In the genomic region with DNA sequence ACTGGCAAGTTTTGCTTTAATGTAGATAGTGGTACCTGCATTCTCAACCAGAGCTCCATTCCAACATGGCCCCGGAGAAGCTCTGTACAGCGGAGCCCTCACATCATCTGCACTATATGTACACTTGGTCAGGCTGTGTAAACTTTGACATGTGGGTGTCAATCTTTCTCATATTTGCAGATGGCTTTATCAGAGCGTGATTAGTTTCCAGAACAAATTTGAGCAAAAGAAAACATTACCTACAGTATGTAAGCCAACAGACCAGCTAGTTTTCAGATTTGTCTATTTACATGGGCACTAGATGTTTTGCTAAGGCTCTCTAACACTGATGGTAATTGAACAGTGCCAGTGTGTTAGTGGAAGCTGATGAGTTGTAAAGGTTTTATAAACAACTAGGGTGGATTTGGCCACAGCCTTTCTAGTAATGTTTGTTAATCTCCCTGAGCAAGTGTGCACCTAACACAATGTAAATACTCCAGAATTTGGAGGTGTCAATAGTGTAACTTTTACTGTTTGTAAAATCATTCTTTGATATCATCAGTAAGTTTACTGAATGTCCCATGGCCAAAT, we compare ENCODE assay signal across 13 cellular contexts.
A peak's percentile ranks its signal among the peaks of the same experiment; 100 is the strongest.
DNase-seq lines count a peak whose midpoint lies in the region; ATAC-seq, FAIRE-seq and TF ChIP-seq lines count a peak whose summit lies in the region.
"Had no signal": no experiment of that assay in that cellular context is flagged by ENCODE, and none has a peak within 500 bp of the region (broad histone marks: within the 10 kb centered on the region; RNA-seq: fewer than 3 reads in every experiment).

No MANE protein-coding gene starts in this region.

- H3K27me3 Mint-ChIP-seq in natural killer cell treated with Interleukin-12 subunit alpha and Interleukin-12 subunit beta and Interleukin-15 and Interleukin-18, amount 100 ng/mL, for 72 hours = peaks cover 0 to 2% of the 10 kb centered on the region in 2 donors
- H3K27me3 Mint-ChIP-seq: CD4-positive, alpha-beta memory T cell had no signal

- no peaks in the 10 kb centered on the region for H3K36me3 ChIP-seq in HepG2 (replicated peaks in 1 of 2; ENCODE audit: control insufficient read depth in 1 of 2, insufficient read depth in 2 of 2, low read length in 2 of 2)
- H3K36me3 ChIP-seq: BE2C had no signal

- ATAC-seq in HepG2 = peak; percentile 70
- ATAC-seq in natural killer cell treated with Interleukin-12 subunit alpha and Interleukin-12 subunit beta and Interleukin-15 and Interleukin-18, amount 100 ng/mL, for 72 hours = no peak
- ATAC-seq in GM21528 (IDR thresholded peaks at IDR 0.05; ENCODE audit: low FRiP score, unreplicated experiment) = no peak
- ATAC-seq: K562 had no signal

- H2AFZ ChIP-seq in HepG2 (ENCODE audit: low read length) = no peak overlapping the region

- no peaks in the 10 kb centered on the region for H3K9me3 Mint-ChIP-seq in natural killer cell treated with Interleukin-12 subunit alpha and Interleukin-12 subunit beta and Interleukin-15 and Interleukin-18, amount 100 ng/mL, for 72 hours

- H4K20me1 ChIP-seq in HepG2 (ENCODE audit: insufficient read depth, low read length) = no peaks in the 10 kb centered on the region

- CTCF ChIA-PET in HepG2 (lab: Yijun Ruan, JAX; ENCODE audit: low intra/inter-chr PET ratio, low total read pairs) = interaction anchor here (1.8 to 4.6 kb wide), 5 partner anchors 38 to 231 kb away, joined by 7 to 83 read pairs (median 15); a partner anchor contains a TSS

- H3K4me1 Mint-ChIP-seq in natural killer cell treated with Interleukin-12 subunit alpha and Interleukin-12 subunit beta and Interleukin-15 and Interleukin-18, amount 100 ng/mL, for 72 hours (ENCODE audit: low read depth in 2 of 2) = no peaks in the 10 kb centered on the region
- H3K4me1 Mint-ChIP-seq: CD4-positive, alpha-beta memory T cell had no signal

- H3K4me3 ChIP-seq in HepG2 (replicated peaks in 1 of 3; ENCODE audit: insufficient read depth in 1 of 3, low read depth in 2 of 3, low read length in 3 of 3) = no peak overlapping the region
- H3K4me3 ChIP-seq: K562 had no signal

- peaks cover 6 to 65% of the 10 kb centered on the region in 2 experiments for H3K27me3 ChIP-seq in HepG2 (ENCODE audit: control insufficient read depth in 1 of 2, insufficient read depth in 2 of 2, low read length in 2 of 2)
- H3K27me3 ChIP-seq: BE2C had no signal

- TF ChIP-seq POLR2A in HepG2 (IDR thresholded peaks at IDR 0.05; ENCODE audit: insufficient read depth in 1 of 2, low read depth in 2 of 2, low read length in 2 of 2) = no peak

- POLR2A ChIA-PET in HepG2 (lab: Yijun Ruan, JAX) = interaction anchor here (0.8 to 3.2 kb wide), 11 partner anchors 22 to 134 kb away, joined by 3 to 25 read pairs (median 7); a partner anchor contains a TSS

- BruUV-seq in HepG2 (replicated peaks; lab: Mats Ljungman, UMichigan) = no TSS peak

- TF ChIP-seq RAD21 in HepG2 (CRISPR knock-in tag; IDR thresholded peaks at IDR 0.05) = no peak

- no peak overlapping the region for H3K27ac Mint-ChIP-seq in natural killer cell treated with Interleukin-12 subunit alpha and Interleukin-12 subunit beta and Interleukin-15 and Interleukin-18, amount 100 ng/mL, for 72 hours
- H3K27ac Mint-ChIP-seq: CD4-positive, alpha-beta memory T cell had no signal

- intact Hi-C loops in HepG2 (cut with micrococcal nuclease; ENCODE audit: unreplicated experiment) = loop anchor here (1.0 to 5.0 kb wide), 7 partner anchors 22 to 232 kb away; no protein-coding TSS in a partner anchor

- H3K36me3 Mint-ChIP-seq in natural killer cell treated with Interleukin-12 subunit alpha and Interleukin-12 subunit beta and Interleukin-15 and Interleukin-18, amount 100 ng/mL, for 72 hours = no peaks in the 10 kb centered on the region
- H3K36me3 Mint-ChIP-seq: CD4-positive, alpha-beta memory T cell had no signal

- 0 out of 4 replicates have a peak, but pooled peaks of 1 of the 2 experiments have one; percentile 34 for TF ChIP-seq EP300 in HepG2 (IDR thresholded peaks at IDR 0.05; ENCODE audit: low read depth in 2 of 2, low read length in 2 of 2)
- TF ChIP-seq EP300 in HepG2 (CRISPR knock-in tag; IDR thresholded peaks at IDR 0.05; ENCODE audit: borderline replicate concordance) = no peak

- H3K4me3 Mint-ChIP-seq in natural killer cell treated with Interleukin-12 subunit alpha and Interleukin-12 subunit beta and Interleukin-15 and Interleukin-18, amount 100 ng/mL, for 72 hours = no peak overlapping the region
- H3K4me3 Mint-ChIP-seq: CD4-positive, alpha-beta memory T cell had no signal

- no peak overlapping the region for H3K9ac ChIP-seq in HepG2 (ENCODE audit: insufficient read depth, low read depth, low read length)

- no peak for TF ChIP-seq CTCF in HepG2 (CRISPR knock-in tag; IDR thresholded peaks at IDR 0.05)

- H3K4me1 ChIP-seq in HepG2 (ENCODE audit: insufficient read depth, low read length) = peaks cover 27% of the 10 kb centered on the region
- H3K4me1 ChIP-seq: BE2C had no signal

- H3K4me2 ChIP-seq in HepG2 (ENCODE audit: low read depth, low read length) = no peak overlapping the region

- peak; percentile 44 for DNase-seq in NCI-H146 (lab: John Stamatoyannopoulos, UW)
- peak; percentile 86 for DNase-seq in NCI-H748 treated with DMSO at 0.1 percent for 48 hours (lab: John Stamatoyannopoulos, UW)
- DNase-seq in HepG2 (ENCODE audit: low spot score) = peak; percentile 68
- no peak for DNase-seq in SKM-1 treated with dmso at 0.1 percent for 144 hours (lab: John Stamatoyannopoulos, UW; ENCODE audit: unreplicated experiment)
- DNase-seq in natural killer cell treated with Interleukin-12 subunit alpha and Interleukin-12 subunit beta and Interleukin-15 and Interleukin-18, amount 100 ng/mL, for 72 hours (ENCODE audit: low spot score) = no peak
- no peak for DNase-seq in effector CD4-positive, alpha-beta T cell
- DNase-seq: BE2C; CD4-positive, alpha-beta memory T cell; EL; GOT3; RPMI8226 had no signal

- in situ Hi-C loops in HepG2 (cut with HindIII; ENCODE audit: extremely low pct_ligation_motif_present, low pct_unique_long_range_greater_than_20kb) = loop anchor here (5.0 kb wide), 3 partner anchors 115 to 235 kb away; no protein-coding TSS in a partner anchor

- FAIRE-seq in HepG2 (lab: Jason Lieb, UNC) = no peak
- FAIRE-seq: K562 had no signal

- H3K27ac ChIP-seq in HepG2 (ENCODE audit: extremely low read length, insufficient read depth, low read length) = no peak overlapping the region

- H3K79me2 ChIP-seq in HepG2 (ENCODE audit: insufficient read depth, low read length) = no peaks in the 10 kb centered on the region

- no peaks in the 10 kb centered on the region for H3K9me3 ChIP-seq in HepG2 (ENCODE audit: low read length)
- H3K9me3 ChIP-seq: BE2C had no signal

- WGBS in HepG2 (ENCODE audit: low lambda C conversion rate) = 14% methylated on average over 3 of the region's 3 CpGs

TF ChIP-seq in HepG2, 621 proteins besides CTCF, POLR2A, EP300 and RAD21 (continues in another document):
- TF ChIP-seq ZNF780A (CRISPR knock-in tag; IDR thresholded peaks at IDR 0.05) (no peak), KAT2B (IDR thresholded peaks at IDR 0.05; ENCODE audit: borderline replicate concordance, low read depth, low read length) (no peak), ATF1 (CRISPR knock-in tag; IDR thresholded peaks at IDR 0.05) (peak; percentile 29; the same call in 1 of the 2 replicates), ZNF83 (CRISPR knock-in tag; IDR thresholded peaks at IDR 0.05; ENCODE audit: borderline replicate concordance) (no peak), CC2D1A (CRISPR knock-in tag; IDR thresholded peaks at IDR 0.05) (no peak)
- TF ChIP-seq, protein P1, sequence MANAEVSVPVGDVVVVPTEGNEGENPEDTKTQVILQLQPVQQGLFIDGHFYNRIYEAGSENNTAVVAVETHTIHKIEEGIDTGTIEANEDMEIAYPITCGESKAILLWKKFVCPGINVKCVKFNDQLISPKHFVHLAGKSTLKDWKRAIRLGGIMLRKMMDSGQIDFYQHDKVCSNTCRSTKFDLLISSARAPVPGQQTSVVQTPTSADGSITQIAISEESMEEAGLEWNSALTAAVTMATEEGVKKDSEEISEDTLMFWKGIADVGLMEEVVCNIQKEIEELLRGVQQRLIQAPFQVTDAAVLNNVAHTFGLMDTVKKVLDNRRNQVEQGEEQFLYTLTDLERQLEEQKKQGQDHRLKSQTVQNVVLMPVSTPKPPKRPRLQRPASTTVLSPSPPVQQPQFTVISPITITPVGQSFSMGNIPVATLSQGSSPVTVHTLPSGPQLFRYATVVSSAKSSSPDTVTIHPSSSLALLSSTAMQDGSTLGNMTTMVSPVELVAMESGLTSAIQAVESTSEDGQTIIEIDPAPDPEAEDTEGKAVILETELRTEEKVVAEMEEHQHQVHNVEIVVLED (CRISPR knock-in tag; IDR thresholded peaks at IDR 0.05; ENCODE audit: borderline replicate concordance) = no peak
- TF ChIP-seq, protein P2, sequence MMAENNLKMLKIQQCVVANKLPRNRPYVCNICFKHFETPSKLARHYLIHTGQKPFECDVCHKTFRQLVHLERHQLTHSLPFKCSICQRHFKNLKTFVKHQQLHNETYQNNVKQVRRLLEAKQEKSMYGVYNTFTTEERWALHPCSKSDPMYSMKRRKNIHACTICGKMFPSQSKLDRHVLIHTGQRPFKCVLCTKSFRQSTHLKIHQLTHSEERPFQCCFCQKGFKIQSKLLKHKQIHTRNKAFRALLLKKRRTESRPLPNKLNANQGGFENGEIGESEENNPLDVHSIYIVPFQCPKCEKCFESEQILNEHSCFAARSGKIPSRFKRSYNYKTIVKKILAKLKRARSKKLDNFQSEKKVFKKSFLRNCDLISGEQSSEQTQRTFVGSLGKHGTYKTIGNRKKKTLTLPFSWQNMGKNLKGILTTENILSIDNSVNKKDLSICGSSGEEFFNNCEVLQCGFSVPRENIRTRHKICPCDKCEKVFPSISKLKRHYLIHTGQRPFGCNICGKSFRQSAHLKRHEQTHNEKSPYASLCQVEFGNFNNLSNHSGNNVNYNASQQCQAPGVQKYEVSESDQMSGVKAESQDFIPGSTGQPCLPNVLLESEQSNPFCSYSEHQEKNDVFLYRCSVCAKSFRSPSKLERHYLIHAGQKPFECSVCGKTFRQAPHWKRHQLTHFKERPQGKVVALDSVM (CRISPR knock-in tag; IDR thresholded peaks at IDR 0.05) = no peak
- TF ChIP-seq, protein P3, sequence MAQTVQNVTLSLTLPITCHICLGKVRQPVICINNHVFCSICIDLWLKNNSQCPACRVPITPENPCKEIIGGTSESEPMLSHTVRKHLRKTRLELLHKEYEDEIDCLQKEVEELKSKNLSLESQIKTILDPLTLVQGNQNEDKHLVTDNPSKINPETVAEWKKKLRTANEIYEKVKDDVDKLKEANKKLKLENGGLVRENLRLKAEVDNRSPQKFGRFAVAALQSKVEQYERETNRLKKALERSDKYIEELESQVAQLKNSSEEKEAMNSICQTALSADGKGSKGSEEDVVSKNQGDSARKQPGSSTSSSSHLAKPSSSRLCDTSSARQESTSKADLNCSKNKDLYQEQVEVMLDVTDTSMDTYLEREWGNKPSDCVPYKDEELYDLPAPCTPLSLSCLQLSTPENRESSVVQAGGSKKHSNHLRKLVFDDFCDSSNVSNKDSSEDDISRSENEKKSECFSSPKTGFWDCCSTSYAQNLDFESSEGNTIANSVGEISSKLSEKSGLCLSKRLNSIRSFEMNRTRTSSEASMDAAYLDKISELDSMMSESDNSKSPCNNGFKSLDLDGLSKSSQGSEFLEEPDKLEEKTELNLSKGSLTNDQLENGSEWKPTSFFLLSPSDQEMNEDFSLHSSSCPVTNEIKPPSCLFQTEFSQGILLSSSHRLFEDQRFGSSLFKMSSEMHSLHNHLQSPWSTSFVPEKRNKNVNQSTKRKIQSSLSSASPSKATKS (CRISPR knock-in tag; IDR thresholded peaks at IDR 0.05) = no peak

Comparison
In these comparisons a context has a peak if more than half of its experiments do, and no peak if none do; other contexts are left out.
1. DNase-seq: peak in NCI-H146 (single experiment), NCI-H748 treated with DMSO at 0.1 percent for 48 hours (single experiment) and HepG2 (single experiment); none in SKM-1 treated with dmso at 0.1 percent for 144 hours (single experiment), natural killer cell treated with Interleukin-12 subunit alpha and Interleukin-12 subunit beta and Interleukin-15 and Interleukin-18, amount 100 ng/mL, for 72 hours (single experiment) and effector CD4-positive, alpha-beta T cell (single experiment).